Comparison of ENCODE assay signal across 8 cellular contexts in the genomic region with DNA sequence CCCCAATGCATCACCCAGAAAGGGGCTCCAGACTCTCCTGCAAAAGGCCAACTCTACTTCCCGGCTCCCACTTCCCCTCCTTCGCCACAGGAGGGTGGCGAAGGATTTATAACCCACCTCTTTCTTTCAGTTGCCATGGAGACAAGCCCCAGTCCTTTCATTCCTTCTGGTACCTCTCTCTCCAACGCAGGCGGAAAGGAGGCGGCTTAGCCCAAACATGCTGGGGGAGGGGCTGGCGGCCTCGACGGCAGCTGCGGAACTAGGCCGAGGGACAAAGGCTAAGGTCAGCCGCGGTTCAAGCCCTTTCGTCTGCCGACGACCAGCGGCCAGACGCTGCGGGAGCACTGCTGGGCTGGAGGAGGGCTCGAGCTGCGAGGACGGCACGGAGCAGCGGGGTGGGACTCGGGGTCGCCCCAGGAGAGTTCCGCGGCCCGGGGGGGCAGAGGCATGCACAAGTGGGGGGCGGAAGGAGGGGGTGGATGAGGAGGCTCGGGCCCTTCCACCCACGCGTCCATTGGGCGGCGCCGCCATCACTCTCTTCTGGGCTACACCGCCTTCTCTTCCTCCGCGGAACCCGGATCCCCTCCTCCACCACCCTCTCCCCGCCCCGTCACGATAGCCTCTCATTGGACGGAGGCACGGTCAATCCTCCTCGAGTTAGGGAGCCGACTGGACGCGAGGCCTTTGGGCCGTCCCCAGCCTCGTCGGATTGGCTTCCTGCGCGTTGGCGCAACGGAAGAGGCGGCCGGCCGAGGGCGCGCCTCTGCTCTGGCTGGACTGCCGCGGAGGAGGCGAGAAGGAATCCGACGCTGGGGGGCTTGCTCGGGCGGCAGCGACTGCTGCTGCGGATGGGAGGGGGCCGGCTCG. TPM values are rescaled to one million over a fixed set of nuclear protein-coding genes. Genes with fewer than 3 reads are reported as not detected.
DNase-seq lines count a peak whose midpoint lies in the region; ATAC-seq and TF ChIP-seq lines count a peak whose summit lies in the region.

Gene PANK2, plus strand, starts transcription at position 766 of the 867 bp plus-strand sequence.

- peak within 1 kb of the TSS; percentile 86 to 88 for H3K9ac ChIP-seq in liver (ENCODE audit: low read depth in 1 of 2, low read length in 2 of 2)

- intact Hi-C loops in CD8-positive, alpha-beta T cell (cut with DNase I, micrococcal nuclease), result loop anchor here (1.0 to 2.0 kb wide), 9 partner anchors 18 to 196 kb away; partner anchors contain the start of genes AP5S1 (in 2 of the 2), RNF24 (in 2 of the 2), CENPB (in 1 of the 2) and MAVS (in 1 of the 2)
- intact Hi-C loops in activated CD4-positive, alpha-beta memory T cell treated with anti-CD3 and anti-CD28 coated beads for 36 hours (cut with micrococcal nuclease), result loop anchor here (1.0 to 5.0 kb wide), 4 partner anchors 18 to 193 kb away; partner anchors contain the start of genes CDC25B and RNF24

- POLR2A ChIA-PET in CD8-positive, alpha-beta T cell (lab: Charles Lee), result no interaction called here
- POLR2A ChIA-PET in activated CD4-positive, alpha-beta memory T cell treated with anti-CD3 and anti-CD28 coated beads for 36 hours (lab: Charles Lee), result interaction anchor here (0.6 to 1.4 kb wide), 3 partner anchors 11 to 101 kb away, joined by 4 to 6 read pairs (median 4); partner anchors contain the start of gene CDC25B

- peak within 1 kb of the TSS; percentile 96 for H3K27ac Mint-ChIP-seq in CD8-positive, alpha-beta T cell
- peak within 1 kb of the TSS; percentile 97 for H3K27ac Mint-ChIP-seq in activated CD4-positive, alpha-beta memory T cell treated with anti-CD3 and anti-CD28 coated beads for 36 hours

- H3K4me3 Mint-ChIP-seq in CD8-positive, alpha-beta T cell, result peak within 1 kb of the TSS; percentile 97
- H3K4me3 Mint-ChIP-seq in activated CD4-positive, alpha-beta memory T cell treated with anti-CD3 and anti-CD28 coated beads for 36 hours, result peak within 1 kb of the TSS; percentile 92

- H3K4me1 ChIP-seq in CD8-positive, alpha-beta T cell (ENCODE audit: insufficient read depth, low read length), result peaks cover 37% of the 10 kb centered on the region
- peaks cover 5 to 46% (median 40%) of the 10 kb centered on the region in 4 donors for H3K4me1 ChIP-seq in liver (ENCODE audit: control insufficient read depth in 4 of 4, insufficient read depth in 4 of 4, low read length in 3 of 4)

- DNase-seq in CD8-positive, alpha-beta T cell, result peak; percentile 95 to 98 (median 97)
- DNase-seq in HK-2 (ENCODE audit: unreplicated experiment) (peak; percentile 100), NCI-H82 treated with DMSO at 0.1 percent for 48 hours (lab: John Stamatoyannopoulos, UW; ENCODE audit: unreplicated experiment) (peak; percentile 95), dermis microvascular lymphatic vessel endothelial cell (ENCODE audit: low read depth in 2 of 2) (peak; percentile 96 to 99)
- peak; percentile 99 for DNase-seq in activated CD4-positive, alpha-beta memory T cell treated with anti-CD3 and anti-CD28 coated beads for 36 hours
- peak; percentile 97 for DNase-seq in stimulated activated CD4-positive, alpha-beta T cell treated with anti-CD3 and anti-CD28 coated beads, Interleukin-4, amount 100 ng/mL, for 24 hours

- H3K9me3 Mint-ChIP-seq in CD8-positive, alpha-beta T cell, result no peaks in the 10 kb centered on the region
- H3K9me3 Mint-ChIP-seq in activated CD4-positive, alpha-beta memory T cell treated with anti-CD3 and anti-CD28 coated beads for 36 hours, result no peaks in the 10 kb centered on the region

- H3K36me3 Mint-ChIP-seq in CD8-positive, alpha-beta T cell, result peaks cover 28% of the 10 kb centered on the region
- peaks cover 39% of the 10 kb centered on the region for H3K36me3 Mint-ChIP-seq in activated CD4-positive, alpha-beta memory T cell treated with anti-CD3 and anti-CD28 coated beads for 36 hours

- peak; percentile 52 to 59 for TF ChIP-seq RAD21 in liver (IDR thresholded peaks at IDR 0.05)

- peak; percentile 95 for ATAC-seq in CD8-positive, alpha-beta T cell
- ATAC-seq in GM19452 (IDR thresholded peaks at IDR 0.05; ENCODE audit: unreplicated experiment), result peak; percentile 93

- WGBS in liver, result under 1% methylated on average over 72 of the region's 72 CpGs

- peak within 1 kb of the TSS; percentile 72 for H3K27ac ChIP-seq in CD8-positive, alpha-beta T cell (ENCODE audit: low read depth, low read length)
- peak within 1 kb of the TSS; percentile 91 to 94 for H3K27ac ChIP-seq in liver (ENCODE audit: low read depth in 1 of 2, low read length in 2 of 2)

- no peak for TF ChIP-seq CTCF in CD8-positive, alpha-beta T cell (IDR thresholded peaks at IDR 0.05)
- TF ChIP-seq CTCF in liver (IDR thresholded peaks at IDR 0.05; ENCODE audit: low read depth, low read length, missing input control), result peak; percentile 35

- peaks cover 57% of the 10 kb centered on the region for H3K4me1 Mint-ChIP-seq in CD8-positive, alpha-beta T cell (ENCODE audit: low read depth)
- peaks cover 40% of the 10 kb centered on the region for H3K4me1 Mint-ChIP-seq in activated CD4-positive, alpha-beta memory T cell treated with anti-CD3 and anti-CD28 coated beads for 36 hours (ENCODE audit: low read depth)

- peak within 1 kb of the TSS; percentile 97 for H3K4me3 ChIP-seq in CD8-positive, alpha-beta T cell (ENCODE audit: low read depth, low read length)
- H3K4me3 ChIP-seq in liver (ENCODE audit: low read depth in 1 of 3, low read length in 3 of 3), result peak within 1 kb of the TSS; percentile 93 to 97 (median 95)

- no peaks in the 10 kb centered on the region for H3K27me3 ChIP-seq in CD8-positive, alpha-beta T cell (ENCODE audit: insufficient read depth, low read length)
- no peaks in the 10 kb centered on the region for H3K27me3 ChIP-seq in liver (ENCODE audit: control insufficient read depth in 4 of 4, insufficient read depth in 4 of 4, low read length in 3 of 4)

- no peaks in the 10 kb centered on the region for H3K36me3 ChIP-seq in CD8-positive, alpha-beta T cell (ENCODE audit: insufficient read depth, low read length)
- no peaks in the 10 kb centered on the region for H3K36me3 ChIP-seq in liver (ENCODE audit: control insufficient read depth in 4 of 4, insufficient read depth in 3 of 4, low read depth in 1 of 4, low read length in 3 of 4)

- no peaks in the 10 kb centered on the region for H3K9me3 ChIP-seq in CD8-positive, alpha-beta T cell (ENCODE audit: low read length)
- H3K9me3 ChIP-seq in liver (ENCODE audit: control insufficient read depth in 4 of 4, low read length in 3 of 4), result no peaks in the 10 kb centered on the region

- H3K27me3 Mint-ChIP-seq in CD8-positive, alpha-beta T cell (ENCODE audit: low read depth), result no peaks in the 10 kb centered on the region
- no peaks in the 10 kb centered on the region for H3K27me3 Mint-ChIP-seq in activated CD4-positive, alpha-beta memory T cell treated with anti-CD3 and anti-CD28 coated beads for 36 hours

- CTCF ChIA-PET in CD8-positive, alpha-beta T cell (lab: Charles Lee), result interaction anchor here (2.9 kb wide), 1 partner anchor 197 kb away, joined by 11 read pairs; no protein-coding TSS in a partner anchor
- CTCF ChIA-PET in activated CD4-positive, alpha-beta memory T cell treated with anti-CD3 and anti-CD28 coated beads for 36 hours (lab: Charles Lee), result interaction anchor here (1.1 to 1.5 kb wide), 3 partner anchors 9 to 196 kb away, joined by 4 to 8 read pairs (median 4); no protein-coding TSS in a partner anchor

TF ChIP-seq in liver, 16 proteins besides CTCF, POLR2A, EP300 and RAD21 (continues in another document):
- TF ChIP-seq, protein P1, sequence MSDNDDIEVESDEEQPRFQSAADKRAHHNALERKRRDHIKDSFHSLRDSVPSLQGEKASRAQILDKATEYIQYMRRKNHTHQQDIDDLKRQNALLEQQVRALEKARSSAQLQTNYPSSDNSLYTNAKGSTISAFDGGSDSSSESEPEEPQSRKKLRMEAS (IDR thresholded peaks at IDR 0.05), result no peak
- TF ChIP-seq GABPA (IDR thresholded peaks at IDR 0.05 in 1 of 2, conservative IDR thresholded peaks at IDR 0.05 in 1 of 2), result peak; percentile 62 to 90
- peak; percentile 70 for TF ChIP-seq TAF1 (conservative IDR thresholded peaks at IDR 0.05)
- TF ChIP-seq FOXA1 (IDR thresholded peaks at IDR 0.05), result no peak
- TF ChIP-seq SP1 (IDR thresholded peaks at IDR 0.05), result peak; percentile 95
- TF ChIP-seq, protein P2, sequence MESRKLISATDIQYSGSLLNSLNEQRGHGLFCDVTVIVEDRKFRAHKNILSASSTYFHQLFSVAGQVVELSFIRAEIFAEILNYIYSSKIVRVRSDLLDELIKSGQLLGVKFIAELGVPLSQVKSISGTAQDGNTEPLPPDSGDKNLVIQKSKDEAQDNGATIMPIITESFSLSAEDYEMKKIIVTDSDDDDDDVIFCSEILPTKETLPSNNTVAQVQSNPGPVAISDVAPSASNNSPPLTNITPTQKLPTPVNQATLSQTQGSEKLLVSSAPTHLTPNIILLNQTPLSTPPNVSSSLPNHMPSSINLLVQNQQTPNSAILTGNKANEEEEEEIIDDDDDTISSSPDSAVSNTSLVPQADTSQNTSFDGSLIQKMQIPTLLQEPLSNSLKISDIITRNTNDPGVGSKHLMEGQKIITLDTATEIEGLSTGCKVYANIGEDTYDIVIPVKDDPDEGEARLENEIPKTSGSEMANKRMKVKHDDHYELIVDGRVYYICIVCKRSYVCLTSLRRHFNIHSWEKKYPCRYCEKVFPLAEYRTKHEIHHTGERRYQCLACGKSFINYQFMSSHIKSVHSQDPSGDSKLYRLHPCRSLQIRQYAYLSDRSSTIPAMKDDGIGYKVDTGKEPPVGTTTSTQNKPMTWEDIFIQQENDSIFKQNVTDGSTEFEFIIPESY (IDR thresholded peaks at IDR 0.05), result no peak
- TF ChIP-seq, protein P3, sequence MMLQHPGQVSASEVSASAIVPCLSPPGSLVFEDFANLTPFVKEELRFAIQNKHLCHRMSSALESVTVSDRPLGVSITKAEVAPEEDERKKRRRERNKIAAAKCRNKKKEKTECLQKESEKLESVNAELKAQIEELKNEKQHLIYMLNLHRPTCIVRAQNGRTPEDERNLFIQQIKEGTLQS (IDR thresholded peaks at IDR 0.05), result no peak
- TF ChIP-seq EGR1 (IDR thresholded peaks at IDR 0.05; ENCODE audit: low read depth in 2 of 2), result peak; percentile 61 to 63
- TF ChIP-seq RXRA (IDR thresholded peaks at IDR 0.05), result peak; percentile 44 to 79
- TF ChIP-seq FOXA2 (IDR thresholded peaks at IDR 0.05), result no peak
- TF ChIP-seq YY1 (IDR thresholded peaks at IDR 0.05), result peak; percentile 93
- peak; percentile 59 to 70 for TF ChIP-seq HNF4A (conservative IDR thresholded peaks at IDR 0.05)
- no peak for TF ChIP-seq JUND (IDR thresholded peaks at IDR 0.05)
- no peak for TF ChIP-seq HNF4G (IDR thresholded peaks at IDR 0.05)

RNA-seq across cellular contexts. Expression of gene PANK2, which starts in this region (rescaled TPM):
- total RNA-seq in CD8-positive, alpha-beta T cell, result 10 to 100 TPM; 44.2 to 53.5 TPM
- total RNA-seq in activated CD4-positive, alpha-beta memory T cell treated with anti-CD3 and anti-CD28 coated beads for 36 hours, result 10 to 100 TPM; 49.3 to 52.5 TPM
- total RNA-seq in dermis microvascular lymphatic vessel endothelial cell (29.4 and 30.1 TPM in 2 replicates), liver (10 to 100 TPM; 21.1 to 27.7 TPM)
- 10 to 100 TPM; 10.6 to 10.8 TPM for polyA plus RNA-seq in liver

Comparison
In these comparisons a context has a peak if more than half of its experiments do, and no peak if none do; other contexts are left out.
1. Peak in every context shown above with its lines: DNase-seq, ATAC-seq, H3K4me3 ChIP-seq and H3K27ac ChIP-seq.